ENCODE assay signal across 1 cellular context in the genomic region with DNA sequence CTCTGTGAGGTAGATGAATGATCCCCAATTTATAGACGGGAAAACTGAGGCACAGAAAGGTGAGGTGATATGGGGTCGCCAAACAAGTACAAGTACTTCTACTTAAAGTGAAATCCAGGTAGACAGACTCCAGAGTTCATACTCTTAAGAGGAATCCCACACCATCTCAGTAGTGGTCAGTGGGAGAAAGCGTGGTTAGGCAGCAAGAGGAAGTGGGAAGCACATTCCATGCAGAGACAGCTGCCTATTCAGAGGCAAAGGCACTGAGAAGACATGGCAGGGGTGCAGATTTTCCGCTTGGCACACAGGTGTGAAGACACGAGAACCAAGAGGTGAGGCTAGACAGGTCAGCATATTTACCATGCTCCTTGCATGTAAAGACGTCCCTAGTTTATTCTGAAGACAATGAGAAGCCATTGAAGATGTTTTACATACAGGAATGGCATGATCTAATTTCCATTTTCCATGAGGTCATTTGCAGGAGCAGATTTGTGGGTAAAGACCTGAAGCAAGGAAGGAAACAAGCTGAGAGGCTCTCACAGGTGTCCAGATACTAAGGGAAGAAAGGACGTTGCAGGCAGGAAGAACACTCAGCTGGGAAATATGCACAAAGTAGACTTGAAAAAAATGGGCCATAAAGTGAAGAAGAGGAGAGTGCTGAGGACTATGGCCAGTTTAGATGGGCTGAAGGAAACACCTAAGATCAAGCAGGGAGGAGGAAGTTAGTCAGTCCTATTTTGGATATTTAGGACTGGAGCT.
A peak's percentile ranks its signal among the peaks of the same experiment; 100 is the strongest.
TF ChIP-seq lines count a peak whose summit lies in the region.

No MANE protein-coding gene starts in this region.

TF ChIP-seq in GM12878, 131 proteins besides CTCF, POLR2A, EP300 and RAD21:
- TF ChIP-seq KLF5 (IDR thresholded peaks at IDR 0.05; ENCODE audit: partially characterized antibody) (no peak), STAT1 (conservative IDR thresholded peaks at IDR 0.05) (no peak), IKZF1 (conservative IDR thresholded peaks at IDR 0.05) (0 out of 2 replicates have a peak, but pooled peaks have one; percentile 23), RUNX3 (IDR thresholded peaks at IDR 0.05; ENCODE audit: low read length) (0 out of 2 replicates have a peak, but pooled peaks have one; percentile 5), CREB1 (IDR thresholded peaks at IDR 0.05; ENCODE audit: low read depth) (no peak)
- TF ChIP-seq, protein P1, sequence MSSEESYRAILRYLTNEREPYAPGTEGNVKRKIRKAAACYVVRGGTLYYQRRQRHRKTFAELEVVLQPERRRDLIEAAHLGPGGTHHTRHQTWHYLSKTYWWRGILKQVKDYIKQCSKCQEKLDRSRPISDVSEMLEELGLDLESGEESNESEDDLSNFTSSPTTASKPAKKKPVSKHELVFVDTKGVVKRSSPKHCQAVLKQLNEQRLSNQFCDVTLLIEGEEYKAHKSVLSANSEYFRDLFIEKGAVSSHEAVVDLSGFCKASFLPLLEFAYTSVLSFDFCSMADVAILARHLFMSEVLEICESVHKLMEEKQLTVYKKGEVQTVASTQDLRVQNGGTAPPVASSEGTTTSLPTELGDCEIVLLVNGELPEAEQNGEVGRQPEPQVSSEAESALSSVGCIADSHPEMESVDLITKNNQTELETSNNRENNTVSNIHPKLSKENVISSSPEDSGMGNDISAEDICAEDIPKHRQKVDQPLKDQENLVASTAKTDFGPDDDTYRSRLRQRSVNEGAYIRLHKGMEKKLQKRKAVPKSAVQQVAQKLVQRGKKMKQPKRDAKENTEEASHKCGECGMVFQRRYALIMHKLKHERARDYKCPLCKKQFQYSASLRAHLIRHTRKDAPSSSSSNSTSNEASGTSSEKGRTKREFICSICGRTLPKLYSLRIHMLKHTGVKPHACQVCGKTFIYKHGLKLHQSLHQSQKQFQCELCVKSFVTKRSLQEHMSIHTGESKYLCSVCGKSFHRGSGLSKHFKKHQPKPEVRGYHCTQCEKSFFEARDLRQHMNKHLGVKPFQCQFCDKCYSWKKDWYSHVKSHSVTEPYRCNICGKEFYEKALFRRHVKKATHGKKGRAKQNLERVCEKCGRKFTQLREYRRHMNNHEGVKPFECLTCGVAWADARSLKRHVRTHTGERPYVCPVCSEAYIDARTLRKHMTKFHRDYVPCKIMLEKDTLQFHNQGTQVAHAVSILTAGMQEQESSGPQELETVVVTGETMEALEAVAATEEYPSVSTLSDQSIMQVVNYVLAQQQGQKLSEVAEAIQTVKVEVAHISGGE (CRISPR knock-in tag; IDR thresholded peaks at IDR 0.05) = no peak
